19 cellular contexts compared by ENCODE assay signal in genomic region chr11:116637766-116638165, GRCh38.
"Had no signal": no experiment of that assay in that cellular context is flagged by ENCODE, and none has a peak within 500 bp of the region (broad histone marks: within the 10 kb centered on the region; RNA-seq: fewer than 3 reads in every experiment).

No MANE protein-coding gene starts in this region.

- DNase-seq: colonic mucosa; effector CD8-positive, alpha-beta T cell; hippocampal formation; mammary epithelial cell; naive thymus-derived CD4-positive, alpha-beta T cell; nephron progenitor cell; spleen; stimulated activated CD4-positive, alpha-beta T cell treated with anti-CD3 and anti-CD28 coated beads, Interleukin-15, amount 100 ng/mL, for 24 hours; stimulated activated CD4-positive, alpha-beta T cell treated with anti-CD3 and anti-CD28 coated beads, Interleukin-1b, Interleukin-23, amount 100 ng/mL, for 48 hours; stimulated activated CD4-positive, alpha-beta T cell treated with anti-CD3 and anti-CD28 coated beads, Interleukin-4, amount 100 ng/mL, for 24 hours; stimulated activated naive B cell treated with anti-CD40 and anti-IgM and Interleukin-4, amounts not matched to agents 10 μg/mL and 1 μg/mL and 100 μg/mL, for 72 hours; stimulated activated naive CD8-positive, alpha-beta T cell treated with anti-CD3 and anti-CD28 coated beads, Interleukin-15, amount 100 ng/mL, for 72 hours; testis; uterus had no signal

- H3K4me1 ChIP-seq: colonic mucosa, heart left ventricle, spleen, testis, tibial nerve, uterus had no signal

- H3K36me3 ChIP-seq: colonic mucosa, heart left ventricle, spleen, tibial nerve, uterus had no signal

- H3K9me3 ChIP-seq: colonic mucosa, testis, uterus had no signal

- H3K27ac Mint-ChIP-seq: naive thymus-derived CD4-positive, alpha-beta T cell; nephron progenitor cell; stimulated activated naive B cell treated with anti-CD40 and anti-IgM and Interleukin-4, amounts not matched to agents 10 μg/mL and 1 μg/mL and 100 μg/mL, for 72 hours; stimulated activated naive CD8-positive, alpha-beta T cell treated with anti-CD3 and anti-CD28 coated beads, Interleukin-15, amount 100 ng/mL, for 72 hours had no signal

- H3K36me3 Mint-ChIP-seq: naive thymus-derived CD4-positive, alpha-beta T cell; stimulated activated naive B cell treated with anti-CD40 and anti-IgM and Interleukin-4, amounts not matched to agents 10 μg/mL and 1 μg/mL and 100 μg/mL, for 72 hours had no signal

- H3K4me1 Mint-ChIP-seq: nephron progenitor cell; stimulated activated naive B cell treated with anti-CD40 and anti-IgM and Interleukin-4, amounts not matched to agents 10 μg/mL and 1 μg/mL and 100 μg/mL, for 72 hours; stimulated activated naive CD8-positive, alpha-beta T cell treated with anti-CD3 and anti-CD28 coated beads, Interleukin-15, amount 100 ng/mL, for 72 hours had no signal

- H3K27ac ChIP-seq: colonic mucosa, heart left ventricle, spleen, testis, tibial nerve, uterus had no signal

- H3K4me3 Mint-ChIP-seq: naive thymus-derived CD4-positive, alpha-beta T cell; nephron progenitor cell; stimulated activated naive B cell treated with anti-CD40 and anti-IgM and Interleukin-4, amounts not matched to agents 10 μg/mL and 1 μg/mL and 100 μg/mL, for 72 hours; stimulated activated naive CD8-positive, alpha-beta T cell treated with anti-CD3 and anti-CD28 coated beads, Interleukin-15, amount 100 ng/mL, for 72 hours had no signal

- H3K27me3 ChIP-seq: colonic mucosa, testis, tibial nerve, uterus had no signal

- ATAC-seq: esophagus mucosa; heart left ventricle; left lobe of liver; naive thymus-derived CD4-positive, alpha-beta T cell; sciatic nerve; stimulated activated naive B cell treated with anti-CD40 and anti-IgM and Interleukin-4, amounts not matched to agents 10 μg/mL and 1 μg/mL and 100 μg/mL, for 72 hours; stimulated activated naive CD8-positive, alpha-beta T cell treated with anti-CD3 and anti-CD28 coated beads, Interleukin-15, amount 100 ng/mL, for 72 hours had no signal

- H3K4me3 ChIP-seq: colonic mucosa, heart left ventricle, spleen, testis, tibial nerve, uterus had no signal

- H3K9me3 Mint-ChIP-seq: nephron progenitor cell; stimulated activated naive B cell treated with anti-CD40 and anti-IgM and Interleukin-4, amounts not matched to agents 10 μg/mL and 1 μg/mL and 100 μg/mL, for 72 hours; stimulated activated naive CD8-positive, alpha-beta T cell treated with anti-CD3 and anti-CD28 coated beads, Interleukin-15, amount 100 ng/mL, for 72 hours had no signal
